Comparison of ENCODE assay signal across 17 cellular contexts in the genomic region with DNA sequence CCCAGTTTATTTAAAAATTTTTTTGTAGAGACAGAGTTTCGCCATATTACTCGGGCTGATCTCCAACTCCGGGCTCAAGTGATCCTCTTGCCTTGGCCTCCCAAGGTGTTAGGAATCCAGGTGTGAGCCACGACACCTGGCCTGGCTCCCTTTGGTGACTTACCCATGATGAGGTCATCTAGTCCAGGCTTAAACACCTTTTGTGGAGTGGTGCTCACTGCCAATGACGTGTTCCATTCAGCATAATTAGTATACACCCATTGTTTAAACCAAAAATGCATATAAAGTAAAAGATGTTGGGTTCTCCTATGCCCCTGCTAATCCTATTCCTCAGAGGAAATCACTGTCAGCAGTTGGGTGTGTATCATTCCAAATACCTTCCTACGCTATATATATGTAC.
A peak's percentile ranks its signal among the peaks of the same experiment; 100 is the strongest.
DNase-seq lines count a peak whose midpoint lies in the region; ATAC-seq, FAIRE-seq and TF ChIP-seq lines count a peak whose summit lies in the region.
"Had no signal": no experiment of that assay in that cellular context is flagged by ENCODE, and none has a peak within 500 bp of the region (broad histone marks: within the 10 kb centered on the region; RNA-seq: fewer than 3 reads in every experiment).

No MANE protein-coding gene starts in this region.

- no peak for FAIRE-seq in bronchial epithelial cell (lab: Jason Lieb, UNC)
- FAIRE-seq: GM12878, H1 had no signal

- H3K4me1 Mint-ChIP-seq in type B pancreatic cell (ENCODE audit: unreplicated experiment): no peaks in the 10 kb centered on the region
- H3K4me1 Mint-ChIP-seq: H9 had no signal

- H3K36me3 ChIP-seq in bronchial epithelial cell (ENCODE audit: control insufficient read depth, insufficient read depth, low read length): no peaks in the 10 kb centered on the region
- H3K36me3 ChIP-seq: BLaER1 had no signal

- no peak overlapping the region for H3K4me3 ChIP-seq in bronchial epithelial cell (ENCODE audit: low read depth, low read length)
- H3K4me3 ChIP-seq: BLaER1, GM12878 had no signal

- no peak overlapping the region for H3K4me3 Mint-ChIP-seq in type B pancreatic cell
- H3K4me3 Mint-ChIP-seq: CD14-positive monocyte; CD4-positive, alpha-beta memory T cell; H9 had no signal

- DNase-seq in NCI-H2029 (lab: John Stamatoyannopoulos, UW) (peak; percentile 43), NCI-H2029 treated with DMSO at 0.1 percent for 48 hours (lab: John Stamatoyannopoulos, UW) (no peak), bronchial epithelial cell (ENCODE audit: low read depth) (peak; percentile 14), type B pancreatic cell (ENCODE audit: extremely low spot score, unreplicated experiment) (peak; percentile 15)
- DNase-seq: 8988T; CD4-positive, alpha-beta memory T cell; DMS153; DND-41; EL; H9 had no signal

- H3K27me3 Mint-ChIP-seq in type B pancreatic cell: peaks cover 7% of the 10 kb centered on the region

- H3K9me3 Mint-ChIP-seq in type B pancreatic cell: peaks cover 4% of the 10 kb centered on the region

- ATAC-seq in esophagus mucosa (peak; percentile 95), GM21723 (IDR thresholded peaks at IDR 0.05; ENCODE audit: unreplicated experiment) (no peak), HG02973 (IDR thresholded peaks at IDR 0.05; ENCODE audit: unreplicated experiment) (no peak)
- ATAC-seq: GM12878 had no signal

- H3K27me3 ChIP-seq in bronchial epithelial cell (ENCODE audit: control insufficient read depth, insufficient read depth, low read length): no peaks in the 10 kb centered on the region
- H3K27me3 ChIP-seq: BLaER1 had no signal

- TF ChIP-seq CTCF in bronchial epithelial cell (IDR thresholded peaks at IDR 0.05; ENCODE audit: insufficient read depth, low read length, severe bottlenecking): no peak
- no peak for TF ChIP-seq CTCF in type B pancreatic cell (conservative IDR thresholded peaks at IDR 0.05)

- no peak overlapping the region for H3K27ac Mint-ChIP-seq in type B pancreatic cell
- H3K27ac Mint-ChIP-seq: CD14-positive monocyte, H9 had no signal

- H3K36me3 Mint-ChIP-seq in type B pancreatic cell: no peaks in the 10 kb centered on the region
- H3K36me3 Mint-ChIP-seq: CD14-positive monocyte had no signal
